21 cellular contexts compared by ENCODE assay signal in the genomic region with DNA sequence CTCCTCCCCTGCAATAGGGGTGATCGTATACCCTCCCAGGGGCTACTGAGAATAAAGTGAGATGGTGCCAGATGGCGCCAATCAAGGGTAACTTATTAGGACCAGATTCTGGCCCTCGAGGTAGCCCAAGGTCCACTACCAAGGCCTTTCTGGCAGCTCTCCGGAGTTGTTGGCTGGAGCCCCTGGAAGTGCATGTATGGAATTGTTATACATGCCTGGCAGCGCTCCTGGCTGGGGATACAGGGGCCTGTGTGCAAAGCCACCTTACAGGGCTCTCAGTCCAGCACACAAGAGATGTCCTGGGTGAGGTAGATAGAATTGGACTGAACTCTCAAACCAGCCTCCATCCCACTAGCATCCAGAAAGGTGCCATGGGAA. TPM values are rescaled to one million over a fixed set of nuclear protein-coding genes. Genes with fewer than 3 reads are reported as not detected.
DNase-seq lines count a peak whose midpoint lies in the region; ATAC-seq and TF ChIP-seq lines count a peak whose summit lies in the region.
"Had no signal": no experiment of that assay in that cellular context is flagged by ENCODE, and none has a peak within 500 bp of the region (broad histone marks: within the 10 kb centered on the region; RNA-seq: fewer than 3 reads in every experiment).

No MANE protein-coding gene starts in this region.

- no peaks in the 10 kb centered on the region for H3K36me3 ChIP-seq in parathyroid adenoma (ENCODE audit: control insufficient read depth, insufficient read depth, low read length)
- H3K36me3 ChIP-seq: BLaER1 had no signal

- intact Hi-C loops in activated CD4-positive, alpha-beta memory T cell treated with anti-CD3 and anti-CD28 coated beads for 36 hours (cut with micrococcal nuclease) = no loop called here
- intact Hi-C loops in left colon (cut with DNase I, micrococcal nuclease) = loop anchor here in 1 of 2 donors (10.0 kb wide), 1 partner anchor 197 kb away; a partner anchor contains a TSS

- no peak overlapping the region for H3K9ac ChIP-seq in parathyroid adenoma
- H3K9ac ChIP-seq: BLaER1, GM23248 had no signal

- no peaks in the 10 kb centered on the region for H3K27me3 ChIP-seq in parathyroid adenoma (ENCODE audit: control insufficient read depth, insufficient read depth, low read length)
- H3K27me3 ChIP-seq: BLaER1 had no signal

- no peaks in the 10 kb centered on the region for H3K27me3 Mint-ChIP-seq in activated CD4-positive, alpha-beta memory T cell treated with anti-CD3 and anti-CD28 coated beads for 36 hours
- H3K27me3 Mint-ChIP-seq in activated CD4-positive, alpha-beta memory T cell treated with anti-CD3 and anti-CD28 coated beads, Interleukin-2, amount 10 ng/mL, durations not matched to agents 7 days and 5 days = no peaks in the 10 kb centered on the region
- H3K27me3 Mint-ChIP-seq: B cell; CD4-positive, CD25-positive, alpha-beta regulatory T cell had no signal

- POLR2A ChIA-PET in activated CD4-positive, alpha-beta memory T cell treated with anti-CD3 and anti-CD28 coated beads for 36 hours (lab: Charles Lee) = no interaction called here
- POLR2A ChIA-PET in activated CD4-positive, alpha-beta memory T cell treated with anti-CD3 and anti-CD28 coated beads, Interleukin-2, amount 10 ng/mL, durations not matched to agents 7 days and 5 days (lab: Charles Lee) = interaction anchor here (0.6 kb wide), 1 partner anchor 10 kb away, joined by 3 read pairs; no protein-coding TSS in a partner anchor

- no peak overlapping the region for H3K4me2 ChIP-seq in parathyroid adenoma (ENCODE audit: low read length)
- H3K4me2 ChIP-seq: BLaER1 had no signal

- peak overlapping the region; percentile 23 for H3K27ac Mint-ChIP-seq in activated CD4-positive, alpha-beta memory T cell treated with anti-CD3 and anti-CD28 coated beads for 36 hours
- H3K27ac Mint-ChIP-seq in activated CD4-positive, alpha-beta memory T cell treated with anti-CD3 and anti-CD28 coated beads, Interleukin-2, amount 10 ng/mL, durations not matched to agents 7 days and 5 days = no peak overlapping the region
- H3K27ac Mint-ChIP-seq: B cell; CD8-positive, alpha-beta T cell had no signal

- H2AFZ ChIP-seq in parathyroid adenoma = peak overlapping the region; percentile 82
- H2AFZ ChIP-seq: GM23248 had no signal

- no peaks in the 10 kb centered on the region for H3K4me1 Mint-ChIP-seq in activated CD4-positive, alpha-beta memory T cell treated with anti-CD3 and anti-CD28 coated beads for 36 hours (ENCODE audit: low read depth)
- peaks cover 10% of the 10 kb centered on the region for H3K4me1 Mint-ChIP-seq in activated CD4-positive, alpha-beta memory T cell treated with anti-CD3 and anti-CD28 coated beads, Interleukin-2, amount 10 ng/mL, durations not matched to agents 7 days and 5 days
- H3K4me1 Mint-ChIP-seq: B cell; CD4-positive, CD25-positive, alpha-beta regulatory T cell had no signal

- peaks cover 8% of the 10 kb centered on the region for H3K4me1 ChIP-seq in parathyroid adenoma
- H3K4me1 ChIP-seq: BLaER1, Caco-2 had no signal

- CTCF ChIA-PET in activated CD4-positive, alpha-beta memory T cell treated with anti-CD3 and anti-CD28 coated beads for 36 hours (lab: Charles Lee) = interaction anchor here (2.2 kb wide), 1 partner anchor 10 kb away, joined by 9 read pairs; no protein-coding TSS in a partner anchor
- CTCF ChIA-PET in activated CD4-positive, alpha-beta memory T cell treated with anti-CD3 and anti-CD28 coated beads, Interleukin-2, amount 10 ng/mL, durations not matched to agents 7 days and 5 days (lab: Charles Lee) = interaction anchor here (0.6 to 2.0 kb wide), 3 partner anchors 15 to 205 kb away, joined by 3 to 9 read pairs (median 5); a partner anchor contains a TSS

- H3K9me3 ChIP-seq in parathyroid adenoma (ENCODE audit: control insufficient read depth, low read length) = no peaks in the 10 kb centered on the region
- H3K9me3 ChIP-seq: BLaER1, Caco-2 had no signal

- no peak for DNase-seq in activated CD4-positive, alpha-beta memory T cell treated with anti-CD3 and anti-CD28 coated beads for 36 hours
- no peak for DNase-seq in activated CD4-positive, alpha-beta memory T cell treated with anti-CD3 and anti-CD28 coated beads, Interleukin-2, amount 10 ng/mL, durations not matched to agents 7 days and 5 days
- peak; percentile 67 for DNase-seq in cerebellum (ENCODE audit: low spot score)
- no peak for DNase-seq in NCI-H2196 (lab: John Stamatoyannopoulos, UW; ENCODE audit: unreplicated experiment)
- no peak for DNase-seq in activated CD4-positive, alpha-beta T cell treated with anti-CD3 and anti-CD28 coated beads for 4 hours
- DNase-seq in left colon = no peak
- DNase-seq: Caco-2; CD8-positive, alpha-beta T cell; DMS153; DND-41; GDM1; GM23248; H7; HCEC 1CT had no signal

- H3K79me2 ChIP-seq in parathyroid adenoma = no peaks in the 10 kb centered on the region

- H3K4me3 Mint-ChIP-seq in activated CD4-positive, alpha-beta memory T cell treated with anti-CD3 and anti-CD28 coated beads for 36 hours = no peak overlapping the region
- H3K4me3 Mint-ChIP-seq in activated CD4-positive, alpha-beta memory T cell treated with anti-CD3 and anti-CD28 coated beads, Interleukin-2, amount 10 ng/mL, durations not matched to agents 7 days and 5 days = no peak overlapping the region
- H3K4me3 Mint-ChIP-seq: B cell; CD4-positive, CD25-positive, alpha-beta regulatory T cell; CD8-positive, alpha-beta T cell had no signal

- H3K9me3 Mint-ChIP-seq in activated CD4-positive, alpha-beta memory T cell treated with anti-CD3 and anti-CD28 coated beads for 36 hours = no peaks in the 10 kb centered on the region
- no peaks in the 10 kb centered on the region for H3K9me3 Mint-ChIP-seq in activated CD4-positive, alpha-beta memory T cell treated with anti-CD3 and anti-CD28 coated beads, Interleukin-2, amount 10 ng/mL, durations not matched to agents 7 days and 5 days
- H3K9me3 Mint-ChIP-seq: CD4-positive, CD25-positive, alpha-beta regulatory T cell; CD8-positive, alpha-beta T cell had no signal

- no peaks in the 10 kb centered on the region for H3K36me3 Mint-ChIP-seq in activated CD4-positive, alpha-beta memory T cell treated with anti-CD3 and anti-CD28 coated beads for 36 hours
- no peaks in the 10 kb centered on the region for H3K36me3 Mint-ChIP-seq in activated CD4-positive, alpha-beta memory T cell treated with anti-CD3 and anti-CD28 coated beads, Interleukin-2, amount 10 ng/mL, durations not matched to agents 7 days and 5 days (ENCODE audit: low read depth)
- H3K36me3 Mint-ChIP-seq: CD4-positive, CD25-positive, alpha-beta regulatory T cell; CD8-positive, alpha-beta T cell had no signal

- no peak overlapping the region for H3K4me3 ChIP-seq in parathyroid adenoma (ENCODE audit: low read depth, low read length)
- H3K4me3 ChIP-seq: BLaER1, GM12878, GM23248 had no signal

- no peak for ATAC-seq in left colon
- ATAC-seq: CD8-positive, alpha-beta T cell had no signal

- TF ChIP-seq CTCF in parathyroid adenoma (IDR thresholded peaks at IDR 0.05) = no peak

- no peak overlapping the region for H3K27ac ChIP-seq in parathyroid adenoma
- H3K27ac ChIP-seq: 22Rv1, BLaER1, C4-2B, GM23248 had no signal

RNA-seq across cellular contexts. Expression of a gene that starts 15.5 kb away (rescaled TPM):
- total RNA-seq in activated CD4-positive, alpha-beta memory T cell treated with anti-CD3 and anti-CD28 coated beads for 36 hours = 10 to 100 TPM; 16.7 to 17.0 TPM
- total RNA-seq in activated CD4-positive, alpha-beta memory T cell treated with anti-CD3 and anti-CD28 coated beads, Interleukin-2, amount 10 ng/mL, durations not matched to agents 7 days and 5 days = 10 to 100 TPM; 14.6 to 17.5 TPM
- 15.8 TPM for total RNA-seq in cerebellum
- 1 to 10 TPM; 2.1 to 2.8 TPM for total RNA-seq in left colon

RNA-seq across cellular contexts. Expression of a gene that starts 17.3 kb away (rescaled TPM):
- total RNA-seq in activated CD4-positive, alpha-beta memory T cell treated with anti-CD3 and anti-CD28 coated beads for 36 hours = 10 to 100 TPM; 78.7 to 82.6 TPM
- 10 to 100 TPM; 49.6 to 50.1 TPM for total RNA-seq in activated CD4-positive, alpha-beta memory T cell treated with anti-CD3 and anti-CD28 coated beads, Interleukin-2, amount 10 ng/mL, durations not matched to agents 7 days and 5 days
- total RNA-seq in cerebellum (9.0 TPM), left colon (10 to 100 TPM; 21.9 to 24.8 TPM)

RNA-seq across cellular contexts. Expression of a gene that starts 48.6 kb away (rescaled TPM):
- under 1 TPM; 0.63 to 0.69 TPM for total RNA-seq in activated CD4-positive, alpha-beta memory T cell treated with anti-CD3 and anti-CD28 coated beads for 36 hours
- total RNA-seq in activated CD4-positive, alpha-beta memory T cell treated with anti-CD3 and anti-CD28 coated beads, Interleukin-2, amount 10 ng/mL, durations not matched to agents 7 days and 5 days = under 1 TPM; 0.45 to 0.55 TPM
- total RNA-seq in cerebellum = 12.2 TPM
- 1 to 10 TPM; 1.9 to 3.2 TPM for total RNA-seq in left colon
- total RNA-seq: GM23248 had no signal

RNA-seq across cellular contexts. Expression of a gene that starts 59.5 kb away (rescaled TPM):
- total RNA-seq in activated CD4-positive, alpha-beta memory T cell treated with anti-CD3 and anti-CD28 coated beads for 36 hours = 100 to 1,000 TPM; 319 TPM
- 100 to 1,000 TPM; 328 to 335 TPM for total RNA-seq in activated CD4-positive, alpha-beta memory T cell treated with anti-CD3 and anti-CD28 coated beads, Interleukin-2, amount 10 ng/mL, durations not matched to agents 7 days and 5 days
- total RNA-seq in cerebellum = 1.4 TPM
- 10 to 100 TPM; 14.4 to 19.9 TPM for total RNA-seq in left colon
